8 cellular contexts compared by ENCODE assay signal in genomic region chr6:80338201-80338836, GRCh38.
A peak's percentile ranks its signal among the peaks of the same experiment; 100 is the strongest.
DNase-seq lines count a peak whose midpoint lies in the region; ATAC-seq lines count a peak whose summit lies in the region.

No MANE protein-coding gene starts in this region.

- POLR2A ChIA-PET in T-cell (lab: Charles Lee) = no interaction called here

- H3K4me3 ChIP-seq in adipocyte (ENCODE audit: low read length) = no peak overlapping the region

- H3K4me3 Mint-ChIP-seq in T-cell = no peak overlapping the region

- H3K27me3 ChIP-seq in adipocyte (replicated peaks; ENCODE audit: control insufficient read depth, insufficient read depth, low read length) = no peaks in the 10 kb centered on the region

- H3K36me3 Mint-ChIP-seq in T-cell = no peaks in the 10 kb centered on the region

- peaks cover 0 to 2% (median 1%) of the 10 kb centered on the region in 3 donors for H3K4me1 Mint-ChIP-seq in T-cell

- H3K9me3 Mint-ChIP-seq in T-cell = no peaks in the 10 kb centered on the region

- no peak overlapping the region for H3K27ac Mint-ChIP-seq in T-cell

- ATAC-seq in GM19468 (IDR thresholded peaks at IDR 0.05; ENCODE audit: extremely low read depth, unreplicated experiment) (peak; percentile 81), T-cell (replicated peaks in 1 of 4) (peak in 3 of 4 experiments; percentile 42 to 73 (median 47))

- peaks cover 5% of the 10 kb centered on the region for H3K4me1 ChIP-seq in adipocyte (ENCODE audit: control insufficient read depth, insufficient read depth, low read length)

- no peak overlapping the region for H3K9ac ChIP-seq in adipocyte (ENCODE audit: low read length)

- CTCF ChIA-PET in T-cell (lab: Charles Lee) = interaction anchor here in 1 of 2 donors (2.2 kb wide), 1 partner anchor 1415 kb away, joined by 8 read pairs; the partner anchor contains the start of gene TENT5A

- no peaks in the 10 kb centered on the region for H3K9me3 ChIP-seq in adipocyte (ENCODE audit: control insufficient read depth, low read length)

- DNase-seq in COR-L47 (lab: John Stamatoyannopoulos, UW) (peak; percentile 14), HK-2 (ENCODE audit: unreplicated experiment) (peak; percentile 59), T-cell (peak; percentile 16 to 70 (median 51)), adipocyte (ENCODE audit: low read depth) (peak; percentile 72), islet precursor cell (peak; percentile 86), DMS79 (lab: John Stamatoyannopoulos, UW) (no peak)
- peak; percentile 63 to 72 for DNase-seq in stimulated activated CD4-positive, alpha-beta T cell treated with anti-CD3 and anti-CD28 coated beads, Interleukin-2, amount 100 ng/mL, for 48 hours

- no peaks in the 10 kb centered on the region for H3K27me3 Mint-ChIP-seq in T-cell

- no peaks in the 10 kb centered on the region for H3K36me3 ChIP-seq in adipocyte (ENCODE audit: control insufficient read depth, insufficient read depth, low read length, severe bottlenecking)
